ENCODE assay signal across 1 cellular context in the genomic region with DNA sequence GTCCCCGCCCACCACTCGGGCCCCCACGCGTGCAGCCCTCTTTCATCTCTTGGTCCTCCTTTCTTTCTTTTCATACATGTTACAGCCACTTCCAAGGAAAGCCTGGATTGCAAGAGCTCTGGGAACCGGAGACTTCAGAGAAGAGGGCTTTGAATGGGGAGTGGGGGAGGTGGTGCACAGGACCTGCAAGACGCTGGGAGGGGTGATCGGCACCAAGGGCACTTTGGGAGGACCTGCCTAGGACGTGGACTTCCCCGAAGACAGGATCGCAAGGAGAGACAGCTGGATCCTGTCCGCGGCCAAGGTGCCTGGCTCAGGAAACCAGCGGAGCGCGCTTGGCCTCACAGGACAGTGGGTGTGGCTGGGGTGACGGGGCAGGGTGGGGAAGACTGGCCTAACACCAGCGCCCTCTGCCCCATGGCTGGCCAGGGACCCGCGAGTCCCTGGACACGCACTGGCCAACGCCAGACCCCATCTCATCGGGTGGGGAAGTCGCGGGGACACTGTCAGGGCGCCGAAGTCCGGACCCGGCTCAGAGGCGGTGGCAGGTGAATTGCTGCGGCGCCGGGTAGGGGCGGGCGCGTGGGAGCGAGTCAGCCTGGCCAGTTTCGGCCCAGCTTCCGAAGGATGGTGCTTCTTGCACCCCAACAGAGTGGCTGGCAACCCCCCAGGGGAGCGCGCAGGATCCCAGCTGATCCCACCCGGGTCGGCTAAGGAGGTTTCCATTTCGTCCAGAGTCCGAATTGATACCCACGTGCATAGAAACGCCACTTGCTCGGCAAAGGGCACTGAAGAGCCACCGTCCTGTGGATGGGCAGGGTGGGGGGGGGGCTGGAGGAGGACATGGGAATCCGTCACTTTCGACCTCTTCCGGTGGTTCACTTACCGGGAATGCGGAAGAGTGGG.
TF ChIP-seq lines count a peak whose summit lies in the region.

No MANE protein-coding gene starts in this region.

TF ChIP-seq in GM23338, 12 proteins besides CTCF, POLR2A, EP300 and RAD21 (continued from another document):
- TF ChIP-seq, protein P1, sequence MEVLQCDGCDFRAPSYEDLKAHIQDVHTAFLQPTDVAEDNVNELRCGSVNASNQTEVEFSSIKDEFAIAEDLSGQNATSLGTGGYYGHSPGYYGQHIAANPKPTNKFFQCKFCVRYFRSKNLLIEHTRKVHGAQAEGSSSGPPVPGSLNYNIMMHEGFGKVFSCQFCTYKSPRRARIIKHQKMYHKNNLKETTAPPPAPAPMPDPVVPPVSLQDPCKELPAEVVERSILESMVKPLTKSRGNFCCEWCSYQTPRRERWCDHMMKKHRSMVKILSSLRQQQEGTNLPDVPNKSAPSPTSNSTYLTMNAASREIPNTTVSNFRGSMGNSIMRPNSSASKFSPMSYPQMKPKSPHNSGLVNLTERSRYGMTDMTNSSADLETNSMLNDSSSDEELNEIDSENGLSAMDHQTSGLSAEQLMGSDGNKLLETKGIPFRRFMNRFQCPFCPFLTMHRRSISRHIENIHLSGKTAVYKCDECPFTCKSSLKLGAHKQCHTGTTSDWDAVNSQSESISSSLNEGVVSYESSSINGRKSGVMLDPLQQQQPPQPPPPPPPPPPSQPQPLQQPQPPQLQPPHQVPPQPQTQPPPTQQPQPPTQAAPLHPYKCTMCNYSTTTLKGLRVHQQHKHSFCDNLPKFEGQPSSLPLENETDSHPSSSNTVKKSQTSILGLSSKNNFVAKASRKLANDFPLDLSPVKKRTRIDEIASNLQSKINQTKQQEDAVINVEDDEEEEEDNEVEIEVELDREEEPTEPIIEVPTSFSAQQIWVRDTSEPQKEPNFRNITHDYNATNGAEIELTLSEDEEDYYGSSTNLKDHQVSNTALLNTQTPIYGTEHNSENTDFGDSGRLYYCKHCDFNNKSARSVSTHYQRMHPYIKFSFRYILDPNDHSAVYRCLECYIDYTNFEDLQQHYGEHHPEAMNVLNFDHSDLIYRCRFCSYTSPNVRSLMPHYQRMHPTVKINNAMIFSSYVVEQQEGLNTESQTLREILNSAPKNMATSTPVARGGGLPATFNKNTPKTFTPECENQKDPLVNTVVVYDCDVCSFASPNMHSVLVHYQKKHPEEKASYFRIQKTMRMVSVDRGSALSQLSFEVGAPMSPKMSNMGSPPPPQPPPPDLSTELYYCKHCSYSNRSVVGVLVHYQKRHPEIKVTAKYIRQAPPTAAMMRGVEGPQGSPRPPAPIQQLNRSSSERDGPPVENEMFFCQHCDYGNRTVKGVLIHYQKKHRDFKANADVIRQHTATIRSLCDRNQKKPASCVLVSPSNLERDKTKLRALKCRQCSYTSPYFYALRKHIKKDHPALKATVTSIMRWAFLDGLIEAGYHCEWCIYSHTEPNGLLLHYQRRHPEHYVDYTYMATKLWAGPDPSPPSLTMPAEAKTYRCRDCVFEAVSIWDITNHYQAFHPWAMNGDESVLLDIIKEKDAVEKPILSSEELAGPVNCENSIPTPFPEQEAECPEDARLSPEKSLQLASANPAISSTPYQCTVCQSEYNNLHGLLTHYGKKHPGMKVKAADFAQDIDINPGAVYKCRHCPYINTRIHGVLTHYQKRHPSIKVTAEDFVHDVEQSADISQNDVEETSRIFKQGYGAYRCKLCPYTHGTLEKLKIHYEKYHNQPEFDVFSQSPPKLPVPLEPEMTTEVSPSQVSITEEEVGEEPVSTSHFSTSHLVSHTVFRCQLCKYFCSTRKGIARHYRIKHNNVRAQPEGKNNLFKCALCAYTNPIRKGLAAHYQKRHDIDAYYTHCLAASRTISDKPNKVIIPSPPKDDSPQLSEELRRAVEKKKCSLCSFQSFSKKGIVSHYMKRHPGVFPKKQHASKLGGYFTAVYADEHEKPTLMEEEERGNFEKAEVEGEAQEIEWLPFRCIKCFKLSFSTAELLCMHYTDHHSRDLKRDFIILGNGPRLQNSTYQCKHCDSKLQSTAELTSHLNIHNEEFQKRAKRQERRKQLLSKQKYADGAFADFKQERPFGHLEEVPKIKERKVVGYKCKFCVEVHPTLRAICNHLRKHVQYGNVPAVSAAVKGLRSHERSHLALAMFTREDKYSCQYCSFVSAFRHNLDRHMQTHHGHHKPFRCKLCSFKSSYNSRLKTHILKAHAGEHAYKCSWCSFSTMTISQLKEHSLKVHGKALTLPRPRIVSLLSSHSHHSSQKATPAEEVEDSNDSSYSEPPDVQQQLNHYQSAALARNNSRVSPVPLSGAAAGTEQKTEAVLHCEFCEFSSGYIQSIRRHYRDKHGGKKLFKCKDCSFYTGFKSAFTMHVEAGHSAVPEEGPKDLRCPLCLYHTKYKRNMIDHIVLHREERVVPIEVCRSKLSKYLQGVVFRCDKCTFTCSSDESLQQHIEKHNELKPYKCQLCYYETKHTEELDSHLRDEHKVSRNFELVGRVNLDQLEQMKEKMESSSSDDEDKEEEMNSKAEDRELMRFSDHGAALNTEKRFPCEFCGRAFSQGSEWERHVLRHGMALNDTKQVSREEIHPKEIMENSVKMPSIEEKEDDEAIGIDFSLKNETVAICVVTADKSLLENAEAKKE (CRISPR knock-in tag; IDR thresholded peaks at IDR 0.05): no peak
- TF ChIP-seq EZH2 (IDR thresholded peaks at IDR 0.05; ENCODE audit: low read depth, unreplicated experiment): peak; percentile 8
TF ChIP-seq in GM23338: peak in this region for 1.
